In genomic region chr6:54074109-54074508, GRCh38 we compare ENCODE assay signal across 18 cellular contexts. TPM values are rescaled to one million over a fixed set of nuclear protein-coding genes. Genes with fewer than 3 reads are reported as not detected.
DNase-seq lines count a peak whose midpoint lies in the region; ATAC-seq, FAIRE-seq and TF ChIP-seq lines count a peak whose summit lies in the region.
"Had no signal": no experiment of that assay in that cellular context is flagged by ENCODE, and none has a peak within 500 bp of the region (broad histone marks: within the 10 kb centered on the region; RNA-seq: fewer than 3 reads in every experiment).

No MANE protein-coding gene starts in this region.

- no peaks in the 10 kb centered on the region for H3F3A ChIP-seq in GM23338 (replicated peaks; ENCODE audit: low read depth)

- H3K4me1 ChIP-seq in GM23338 (ENCODE audit: insufficient read depth) = peaks cover 27% of the 10 kb centered on the region
- peaks cover 27% of the 10 kb centered on the region for H3K4me1 ChIP-seq in HUES64 (ENCODE audit: insufficient read depth, low read length)
- peaks cover 5 to 11% (median 7%) of the 10 kb centered on the region in 4 experiments; a peak in 4 of 7 replicates for H3K4me1 ChIP-seq in H1 (replicated peaks in 1 of 4; ENCODE audit: control insufficient read depth in 3 of 4, insufficient read depth in 4 of 4, low read length in 3 of 4)
- H3K4me1 ChIP-seq in gastrocnemius medialis = peaks cover 67 to 76% of the 10 kb centered on the region in 2 donors
- no peaks in the 10 kb centered on the region for H3K4me1 ChIP-seq in CD8-positive, alpha-beta memory T cell (ENCODE audit: insufficient read depth, low read length)
- peaks cover 7% of the 10 kb centered on the region for H3K4me1 ChIP-seq in osteoblast (ENCODE audit: insufficient read depth, low read length)
- H3K4me1 ChIP-seq: BE2C had no signal

- no peak for DNase-seq in GM23338 (ENCODE audit: low spot score)
- no peak for DNase-seq in H1 (ENCODE audit: low read depth in 1 of 2, low spot score in 2 of 2)
- no peak for DNase-seq in gastrocnemius medialis
- no peak for DNase-seq in CD8-positive, alpha-beta memory T cell
- DNase-seq in NCI-H526 treated with DMSO at 0.1 percent for 48 hours (lab: John Stamatoyannopoulos, UW) = no peak
- DNase-seq in osteoblast (ENCODE audit: insufficient read length, low spot score, missing footprints) = no peak
- no peak for DNase-seq in NCI-H526 (lab: John Stamatoyannopoulos, UW)
- DNase-seq: BE2C; CD4-positive, alpha-beta memory T cell; COR-L47; DND-41; GDM1 had no signal

- no peak for TF ChIP-seq RAD21 in H1 (IDR thresholded peaks at IDR 0.05 in 1 of 2, conservative IDR thresholded peaks at IDR 0.05 in 1 of 2; ENCODE audit: low read depth in 2 of 2, low read length in 2 of 2)

- H3K18ac ChIP-seq in H1 (ENCODE audit: extremely low read depth, low read length) = no peak overlapping the region

- no peak overlapping the region for H2BK120ac ChIP-seq in H1 (replicated peaks; ENCODE audit: low read depth, low read length)

- H2BK12ac ChIP-seq in H1 (ENCODE audit: low read depth, low read length) = no peak overlapping the region

- no peaks in the 10 kb centered on the region for H3K27me3 Mint-ChIP-seq in GM23338 (ENCODE audit: insufficient read depth, low read depth, poor library complexity)
- no peaks in the 10 kb centered on the region for H3K27me3 Mint-ChIP-seq in CD8-positive, alpha-beta memory T cell
- H3K27me3 Mint-ChIP-seq: CD4-positive, alpha-beta memory T cell had no signal

- peak; percentile 53; the same call in 2 of the 3 replicates for ATAC-seq in GM23338
- ATAC-seq in gastrocnemius medialis = no peak
- ATAC-seq: HepG2 had no signal

- no peak overlapping the region for H3K4ac ChIP-seq in H1 (replicated peaks; ENCODE audit: insufficient read length, low read depth, low read length)

- H3K4me1 Mint-ChIP-seq in GM23338 = peaks cover 34% of the 10 kb centered on the region
- no peaks in the 10 kb centered on the region for H3K4me1 Mint-ChIP-seq in CD8-positive, alpha-beta memory T cell

- H3K4me3 Mint-ChIP-seq in GM23338 = no peak overlapping the region
- no peak overlapping the region for H3K4me3 Mint-ChIP-seq in CD8-positive, alpha-beta memory T cell
- H3K4me3 Mint-ChIP-seq: CD4-positive, alpha-beta memory T cell had no signal

- H2AK5ac ChIP-seq in H1 (ENCODE audit: low read depth, low read length) = no peak overlapping the region

- no peak overlapping the region for H2BK15ac ChIP-seq in H1 (ENCODE audit: low read length)

- TF ChIP-seq EP300 in H1 (IDR thresholded peaks at IDR 0.05; ENCODE audit: borderline replicate concordance in 1 of 2, low read depth in 2 of 2, low read length in 2 of 2) = no peak

- H3K9me3 ChIP-seq in HUES64 (ENCODE audit: insufficient read depth, low read depth, low read length) (no peaks in the 10 kb centered on the region), H1 (ENCODE audit: insufficient read depth in 2 of 2, low read depth in 1 of 2, low read length in 1 of 2) (no peaks in the 10 kb centered on the region), gastrocnemius medialis (no peaks in the 10 kb centered on the region), osteoblast (ENCODE audit: low read depth, low read length) (no peaks in the 10 kb centered on the region)
- no peaks in the 10 kb centered on the region for H3K9me3 ChIP-seq in CD8-positive, alpha-beta memory T cell (ENCODE audit: low read length)
- H3K9me3 ChIP-seq: BE2C had no signal

- no peak overlapping the region for H2BK20ac ChIP-seq in H1 (ENCODE audit: low read length)

- no peak overlapping the region for H3K4me3 ChIP-seq in GM23338
- H3K4me3 ChIP-seq in HUES64 (ENCODE audit: low read length) = no peak overlapping the region
- H3K4me3 ChIP-seq in H1 (ENCODE audit: extremely low read depth in 1 of 4, insufficient read depth in 2 of 4, low read depth in 3 of 4, low read length in 4 of 4) = no peak overlapping the region
- H3K4me3 ChIP-seq in gastrocnemius medialis = peak overlapping the region in 1 of 4 donors; percentile 12
- no peak overlapping the region for H3K4me3 ChIP-seq in CD8-positive, alpha-beta memory T cell (ENCODE audit: low read length)
- no peak overlapping the region for H3K4me3 ChIP-seq in osteoblast (ENCODE audit: insufficient read depth, low read length)

- no peaks in the 10 kb centered on the region for H3K36me3 ChIP-seq in GM23338 (ENCODE audit: insufficient read depth)
- H3K36me3 ChIP-seq in HUES64 (ENCODE audit: insufficient read depth, low read length) = no peaks in the 10 kb centered on the region
- H3K36me3 ChIP-seq in H1 (ENCODE audit: control insufficient read depth in 2 of 4, insufficient read depth in 4 of 4, low read length in 3 of 4) = no peaks in the 10 kb centered on the region
- no peaks in the 10 kb centered on the region for H3K36me3 ChIP-seq in gastrocnemius medialis
- no peaks in the 10 kb centered on the region for H3K36me3 ChIP-seq in CD8-positive, alpha-beta memory T cell (ENCODE audit: insufficient read depth, low read length)
- H3K36me3 ChIP-seq in osteoblast (ENCODE audit: insufficient read depth, low read length) = no peaks in the 10 kb centered on the region
- H3K36me3 ChIP-seq: BE2C had no signal

- peak; percentile 24 for FAIRE-seq in H1 (lab: Jason Lieb, UNC)
- FAIRE-seq: A204.1, GM12892, H54, HepG2 had no signal

- H3K79me1 ChIP-seq in H1 (ENCODE audit: low read depth, low read length) = no peaks in the 10 kb centered on the region

- H2BK5ac ChIP-seq in H1 (ENCODE audit: low read depth, low read length) = no peak overlapping the region

- H3K4me2 ChIP-seq in GM23338 = 0 out of 2 replicates have a peak overlapping the region, but pooled peaks have one; percentile 5
- 0 out of 4 replicates have a peak overlapping the region, but pooled peaks of 1 of the 2 experiments have one; percentile 19 for H3K4me2 ChIP-seq in H1 (ENCODE audit: insufficient read depth in 1 of 2, low read depth in 2 of 2, low read length in 2 of 2)
- H3K4me2 ChIP-seq in osteoblast (ENCODE audit: insufficient read depth, low read length) = no peak overlapping the region

- no peaks in the 10 kb centered on the region for H3K9me3 Mint-ChIP-seq in GM23338
- H3K9me3 Mint-ChIP-seq in CD8-positive, alpha-beta memory T cell = peaks cover 0 to 4% (median 0%) of the 10 kb centered on the region in 5 donors
- H3K9me3 Mint-ChIP-seq: CD4-positive, alpha-beta memory T cell had no signal

- no peaks in the 10 kb centered on the region for H3K79me2 ChIP-seq in GM23338 (replicated peaks; ENCODE audit: insufficient read depth)
- H3K79me2 ChIP-seq in H1 (ENCODE audit: control insufficient read depth in 1 of 2, insufficient read depth in 2 of 2, low read length in 2 of 2) = no peaks in the 10 kb centered on the region
- H3K79me2 ChIP-seq in osteoblast (ENCODE audit: insufficient read depth, low read length) = no peaks in the 10 kb centered on the region

- no peaks in the 10 kb centered on the region for H3K36me3 Mint-ChIP-seq in GM23338 (ENCODE audit: low read depth)
- no peaks in the 10 kb centered on the region for H3K36me3 Mint-ChIP-seq in CD8-positive, alpha-beta memory T cell
- H3K36me3 Mint-ChIP-seq: CD4-positive, alpha-beta memory T cell had no signal

- H2AFZ ChIP-seq in GM23338 (no peak overlapping the region), H1 (ENCODE audit: low read length) (no peak overlapping the region), osteoblast (ENCODE audit: low read length) (no peak overlapping the region)

- TF ChIP-seq POLR2A in H1 (IDR thresholded peaks at IDR 0.05; ENCODE audit: control extremely low read depth in 1 of 2, low read depth in 2 of 2, low read length in 2 of 2) (no peak), gastrocnemius medialis (IDR thresholded peaks at IDR 0.05) (no peak)

- TF ChIP-seq CTCF in GM23338 (conservative IDR thresholded peaks at IDR 0.05; ENCODE audit: low read depth in 2 of 2) (no peak), H1 (IDR thresholded peaks at IDR 0.05; ENCODE audit: control extremely low read depth in 1 of 3, insufficient read depth in 1 of 3, low read depth in 1 of 3, low read length in 3 of 3) (no peak), gastrocnemius medialis (IDR thresholded peaks at IDR 0.05 in 4 of 5, conservative IDR thresholded peaks at IDR 0.05 in 1 of 5) (no peak), osteoblast (IDR thresholded peaks at IDR 0.05; ENCODE audit: extremely low read depth, low read depth, low read length) (no peak)

- no peak overlapping the region for H3K23ac ChIP-seq in H1 (ENCODE audit: insufficient read length)

- H4K20me1 ChIP-seq in GM23338 (replicated peaks; ENCODE audit: insufficient read depth) (no peaks in the 10 kb centered on the region), H1 (replicated peaks in 1 of 2; ENCODE audit: control insufficient read depth in 1 of 2, insufficient read depth in 2 of 2, low read length in 2 of 2) (no peaks in the 10 kb centered on the region), osteoblast (ENCODE audit: insufficient read depth, low read length) (no peaks in the 10 kb centered on the region)

- H3K27me3 ChIP-seq in GM23338 (ENCODE audit: insufficient read depth) (no peaks in the 10 kb centered on the region), HUES64 (ENCODE audit: insufficient read depth, low read length) (no peaks in the 10 kb centered on the region), H1 (replicated peaks in 1 of 4; ENCODE audit: control insufficient read depth in 3 of 4, extremely low read depth in 1 of 4, insufficient read depth in 3 of 4, low read length in 3 of 4) (no peaks in the 10 kb centered on the region), gastrocnemius medialis (no peaks in the 10 kb centered on the region), osteoblast (ENCODE audit: insufficient read depth, low read length) (no peaks in the 10 kb centered on the region)
- H3K27me3 ChIP-seq in CD8-positive, alpha-beta memory T cell (ENCODE audit: insufficient read depth, low read length, poor library complexity, severe bottlenecking) = no peaks in the 10 kb centered on the region
- H3K27me3 ChIP-seq: BE2C had no signal

- 92% methylated on average over 4 of the region's 4 CpGs for WGBS in HUES64
- WGBS in H1 (ENCODE audit: extremely low coverage in 1 of 2, insufficient coverage in 1 of 2, insufficient read length in 1 of 2, insufficient replicate concordance in 2 of 2, low coverage in 1 of 2, low lambda C conversion rate in 2 of 2, missing lambda C conversion rate in 1 of 2), 2 experiments = 74% methylated on average over 4 of the region's 4 CpGs; no CpG with 5 or more reads in 1 of the 2 experiments

- H3K56ac ChIP-seq in H1 (replicated peaks; ENCODE audit: insufficient read length, low read depth, low read length) = no peak overlapping the region

- no peaks in the 10 kb centered on the region for H3K9me2 ChIP-seq in GM23338 (ENCODE audit: insufficient read depth)

- no peaks in the 10 kb centered on the region for H3K23me2 ChIP-seq in H1 (ENCODE audit: low read depth, low read length)

- H3K14ac ChIP-seq in H1 (ENCODE audit: insufficient read length) = no peak overlapping the region

- 0 out of 2 replicates have a peak overlapping the region, but pooled peaks have one; percentile 4 for H3K27ac ChIP-seq in GM23338 (ENCODE audit: low read depth)
- H3K27ac ChIP-seq in HUES64 (ENCODE audit: low read depth, low read length) = peak overlapping the region; percentile 39; the same call in 1 of the 2 replicates
- no peak overlapping the region for H3K27ac ChIP-seq in H1 (ENCODE audit: low read depth, low read length)
- H3K27ac ChIP-seq in gastrocnemius medialis = peak overlapping the region; percentile 41 to 91 (median 82)
- no peak overlapping the region for H3K27ac ChIP-seq in CD8-positive, alpha-beta memory T cell (ENCODE audit: low read depth, low read length)
- no peak overlapping the region for H3K27ac ChIP-seq in osteoblast (ENCODE audit: low read depth, low read length)
- H3K27ac ChIP-seq: C4-2B had no signal

- H3K9ac ChIP-seq in HUES64 (ENCODE audit: low read depth, low read length) (no peak overlapping the region), H1 (replicated peaks in 1 of 4; ENCODE audit: extremely low read depth in 1 of 4, low read depth in 3 of 4, low read length in 3 of 4) (no peak overlapping the region)

- intact Hi-C loops in gastrocnemius medialis (cut with DNase I; ENCODE audit: low total_unique reads) = no loop called here

- no peak overlapping the region for H4K5ac ChIP-seq in H1 (ENCODE audit: insufficient read length, low read depth, low read length)

- no peak overlapping the region for H4K91ac ChIP-seq in H1 (replicated peaks; ENCODE audit: insufficient read length, low read length)

- no peak overlapping the region for H4K8ac ChIP-seq in H1 (ENCODE audit: extremely low read depth, insufficient read depth, low read length)

- H3K27ac Mint-ChIP-seq in GM23338 = peak overlapping the region; percentile 52; the same call in 1 of the 2 replicates
- no peak overlapping the region for H3K27ac Mint-ChIP-seq in CD8-positive, alpha-beta memory T cell
- H3K27ac Mint-ChIP-seq: CD4-positive, alpha-beta memory T cell had no signal

- CTCF ChIA-PET in H1 (lab: Charles Lee; ENCODE audit: partially characterized antibody) = no interaction called here
- CTCF ChIA-PET in CD8-positive, alpha-beta memory T cell (lab: Charles Lee) = no interaction called here

- POLR2A ChIA-PET in H1 (lab: Charles Lee; ENCODE audit: partially characterized antibody) = no interaction called here
- POLR2A ChIA-PET in CD8-positive, alpha-beta memory T cell (lab: Charles Lee) = no interaction called here

- in situ Hi-C loops in gastrocnemius medialis (cut with MboI; ENCODE audit: low sequenced_read_pairs in 4 of 4) = no loop called here

RNA-seq across cellular contexts. Expression of gene MLIP, which starts 37.1 kb away (rescaled TPM):
- total RNA-seq in GM23338 (2014; rRNA removed; shearing (Covaris generic)) = not detected in 2 replicates
- not detected in 2 replicates for polyA plus RNA-seq in GM23338 (2016; fragmentation: Nextera tagmentation; extraction: Ambion mirVana)
- polyA plus RNA-seq in HUES64 (2013, experiment 1 of 2) = not detected
- polyA plus RNA-seq in HUES64 (2013, experiment 2 of 2) = 0.19 TPM
- not detected in 2 replicates for total RNA-seq in H1 (2021; fragmentation: NEBNext Ultra II Directional; extraction: Animal tissue kit (Norgen Biotek cat#: 25700))
- not detected in 2 replicates for polyA plus RNA-seq in H1 (2011; rRNA removed)
- not detected for polyA plus RNA-seq in H1 (2011; cell fraction: cytosol; rRNA removed)
- not detected for polyA plus RNA-seq in H1 (2011; cell fraction: nucleus; rRNA removed)
- polyA plus RNA-seq in H1 (2012, experiment 1 of 2) = not detected in 4 replicates
- not detected for polyA plus RNA-seq in H1 (2012, experiment 2 of 2)
- polyA plus RNA-seq in H1 (2013, experiment 1 of 2) = not detected
- not detected for polyA plus RNA-seq in H1 (2013, experiment 2 of 2)
- polyA minus RNA-seq in H1 (2011; rRNA and poly(A)+ RNA removed) = 1.8 TPM in 1 of 2 replicates, not detected in the other
- not detected for polyA minus RNA-seq in H1 (2011; cell fraction: cytosol; rRNA and poly(A)+ RNA removed)
- polyA minus RNA-seq in H1 (2011; cell fraction: nucleus; rRNA and poly(A)+ RNA removed) = not detected
- 100 to 1,000 TPM; 130 to 200 (median 160) TPM for total RNA-seq in gastrocnemius medialis
- total RNA-seq in CD8-positive, alpha-beta memory T cell = not detected
- not detected for polyA plus RNA-seq in CD8-positive, alpha-beta memory T cell
- 0.29 and 0.36 TPM in 2 replicates for total RNA-seq in osteoblast
- total RNA-seq: CD4-positive, alpha-beta memory T cell had no signal
- polyA plus RNA-seq: CD4-positive, alpha-beta memory T cell had no signal

Comparison
In these comparisons a context has a peak if more than half of its experiments do, and no peak if none do; other contexts are left out.
1. H3K27ac ChIP-seq: peak in GM23338 (single experiment), HUES64 (single experiment) and gastrocnemius medialis (4 of 4); none in H1 (single experiment), CD8-positive, alpha-beta memory T cell (single experiment) and osteoblast (single experiment).
2. RNA of gene MLIP, which starts 37.1 kb away (total RNA-seq): 130 to 200 TPM in gastrocnemius medialis; 0.29 to 0.36 TPM in osteoblast, not detected in CD8-positive, alpha-beta memory T cell, not detected in GM23338 and not detected in H1; every median in the first group is over 10 times any median in the second.